Comparison of ENCODE assay signal across 1 cellular context in genomic region chr9:72540348-72540873, GRCh38.
TF ChIP-seq lines count a peak whose summit lies in the region.

No MANE protein-coding gene starts in this region.

TF ChIP-seq in K562, 482 proteins besides CTCF, POLR2A, EP300 and RAD21 (continued from another document and continues in another):
- TF ChIP-seq ATF2 (CRISPR knock-in tag; IDR thresholded peaks at IDR 0.05): no peak
- TF ChIP-seq SUPT5H (IDR thresholded peaks at IDR 0.05): no peak
- no peak for TF ChIP-seq ZZZ3 (IDR thresholded peaks at IDR 0.05)
- TF ChIP-seq PURB (CRISPR knock-in tag; IDR thresholded peaks at IDR 0.05; ENCODE audit: low read depth): no peak
- TF ChIP-seq, protein P1, sequence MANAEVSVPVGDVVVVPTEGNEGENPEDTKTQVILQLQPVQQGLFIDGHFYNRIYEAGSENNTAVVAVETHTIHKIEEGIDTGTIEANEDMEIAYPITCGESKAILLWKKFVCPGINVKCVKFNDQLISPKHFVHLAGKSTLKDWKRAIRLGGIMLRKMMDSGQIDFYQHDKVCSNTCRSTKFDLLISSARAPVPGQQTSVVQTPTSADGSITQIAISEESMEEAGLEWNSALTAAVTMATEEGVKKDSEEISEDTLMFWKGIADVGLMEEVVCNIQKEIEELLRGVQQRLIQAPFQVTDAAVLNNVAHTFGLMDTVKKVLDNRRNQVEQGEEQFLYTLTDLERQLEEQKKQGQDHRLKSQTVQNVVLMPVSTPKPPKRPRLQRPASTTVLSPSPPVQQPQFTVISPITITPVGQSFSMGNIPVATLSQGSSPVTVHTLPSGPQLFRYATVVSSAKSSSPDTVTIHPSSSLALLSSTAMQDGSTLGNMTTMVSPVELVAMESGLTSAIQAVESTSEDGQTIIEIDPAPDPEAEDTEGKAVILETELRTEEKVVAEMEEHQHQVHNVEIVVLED (CRISPR knock-in tag; IDR thresholded peaks at IDR 0.05): no peak
- TF ChIP-seq HMGN3 (IDR thresholded peaks at IDR 0.05; ENCODE audit: borderline replicate concordance, extremely low read depth, insufficient read length, low read depth, low read length): no peak
- TF ChIP-seq ZNF318 (IDR thresholded peaks at IDR 0.05; ENCODE audit: borderline replicate concordance in 1 of 2, low read depth in 1 of 2): 0 out of 4 replicates have a peak, but pooled peaks of 1 of the 2 experiments have one; percentile 30
- no peak for TF ChIP-seq NFATC3 (IDR thresholded peaks at IDR 0.05)
- no peak for TF ChIP-seq ZNF707 (CRISPR knock-in tag; conservative IDR thresholded peaks at IDR 0.05)
- no peak for TF ChIP-seq DMBX1 (CRISPR knock-in tag; IDR thresholded peaks at IDR 0.05; ENCODE audit: borderline replicate concordance)
- TF ChIP-seq NR2C1 (IDR thresholded peaks at IDR 0.05): no peak
- no peak for TF ChIP-seq NR2C1 (tag; IDR thresholded peaks at IDR 0.05)
- TF ChIP-seq IFI16 (CRISPR knock-in tag; IDR thresholded peaks at IDR 0.05): no peak
- TF ChIP-seq MEIS2 (IDR thresholded peaks at IDR 0.05; ENCODE audit: partially characterized antibody): peak; percentile 18
- no peak for TF ChIP-seq TBL1XR1 (IDR thresholded peaks at IDR 0.05; ENCODE audit: low read length in 2 of 2)
- peak; percentile 47; the same call in 1 of the 2 replicates for TF ChIP-seq PHF21A (IDR thresholded peaks at IDR 0.05; ENCODE audit: borderline replicate concordance, low read depth)
- no peak for TF ChIP-seq SIN3A (IDR thresholded peaks at IDR 0.05; ENCODE audit: borderline replicate concordance in 2 of 2, control insufficient read depth in 1 of 2, low read depth in 2 of 2, low read length in 2 of 2)
- no peak for TF ChIP-seq PBX2 (CRISPR knock-in tag; IDR thresholded peaks at IDR 0.05; ENCODE audit: low read depth)
- no peak; the same call in 1 of the 2 replicates for TF ChIP-seq PBX2 (tag; conservative IDR thresholded peaks at IDR 0.05; ENCODE audit: low read depth)
- no peak for TF ChIP-seq KDM5B (IDR thresholded peaks at IDR 0.05; ENCODE audit: insufficient replicate concordance, low read depth, low read length)
- TF ChIP-seq SP2 (IDR thresholded peaks at IDR 0.05; ENCODE audit: extremely low read depth, low read depth, low read length, poor library complexity, severe bottlenecking): no peak
- TF ChIP-seq BCLAF1 (IDR thresholded peaks at IDR 0.05; ENCODE audit: borderline replicate concordance in 1 of 2, control insufficient read depth in 1 of 2, low read depth in 2 of 2, low read length in 1 of 2): no peak
- no peak; a peak in 1 of 4 replicates for TF ChIP-seq MAZ (CRISPR knock-in tag; conservative IDR thresholded peaks at IDR 0.05 in 1 of 2, IDR thresholded peaks at IDR 0.05 in 1 of 2)
- no peak for TF ChIP-seq SMAD1 (IDR thresholded peaks at IDR 0.05; ENCODE audit: low read depth, low read length, partially characterized antibody)
- TF ChIP-seq POLR2B (IDR thresholded peaks at IDR 0.05; ENCODE audit: low read depth, partially characterized antibody): no peak
- no peak for TF ChIP-seq MED1 (CRISPR knock-in tag; IDR thresholded peaks at IDR 0.05; ENCODE audit: borderline replicate concordance)
- TF ChIP-seq, protein P2, sequence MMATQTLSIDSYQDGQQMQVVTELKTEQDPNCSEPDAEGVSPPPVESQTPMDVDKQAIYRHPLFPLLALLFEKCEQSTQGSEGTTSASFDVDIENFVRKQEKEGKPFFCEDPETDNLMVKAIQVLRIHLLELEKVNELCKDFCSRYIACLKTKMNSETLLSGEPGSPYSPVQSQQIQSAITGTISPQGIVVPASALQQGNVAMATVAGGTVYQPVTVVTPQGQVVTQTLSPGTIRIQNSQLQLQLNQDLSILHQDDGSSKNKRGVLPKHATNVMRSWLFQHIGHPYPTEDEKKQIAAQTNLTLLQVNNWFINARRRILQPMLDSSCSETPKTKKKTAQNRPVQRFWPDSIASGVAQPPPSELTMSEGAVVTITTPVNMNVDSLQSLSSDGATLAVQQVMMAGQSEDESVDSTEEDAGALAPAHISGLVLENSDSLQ (IDR thresholded peaks at IDR 0.05): no peak
- TF ChIP-seq, protein P3, sequence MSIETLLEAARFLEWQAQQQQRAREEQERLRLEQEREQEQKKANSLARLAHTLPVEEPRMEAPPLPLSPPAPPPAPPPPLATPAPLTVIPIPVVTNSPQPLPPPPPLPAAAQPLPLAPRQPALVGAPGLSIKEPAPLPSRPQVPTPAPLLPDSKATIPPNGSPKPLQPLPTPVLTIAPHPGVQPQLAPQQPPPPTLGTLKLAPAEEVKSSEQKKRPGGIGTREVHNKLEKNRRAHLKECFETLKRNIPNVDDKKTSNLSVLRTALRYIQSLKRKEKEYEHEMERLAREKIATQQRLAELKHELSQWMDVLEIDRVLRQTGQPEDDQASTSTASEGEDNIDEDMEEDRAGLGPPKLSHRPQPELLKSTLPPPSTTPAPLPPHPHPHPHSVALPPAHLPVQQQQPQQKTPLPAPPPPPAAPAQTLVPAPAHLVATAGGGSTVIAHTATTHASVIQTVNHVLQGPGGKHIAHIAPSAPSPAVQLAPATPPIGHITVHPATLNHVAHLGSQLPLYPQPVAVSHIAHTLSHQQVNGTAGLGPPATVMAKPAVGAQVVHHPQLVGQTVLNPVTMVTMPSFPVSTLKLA (conservative IDR thresholded peaks at IDR 0.05): peak; percentile 68 to 84; a peak in 3 of 4 replicates
- no peak for TF ChIP-seq RFX5 (IDR thresholded peaks at IDR 0.05; ENCODE audit: low read depth, low read length)
- TF ChIP-seq PHB2 (IDR thresholded peaks at IDR 0.05; ENCODE audit: low read depth): no peak
- TF ChIP-seq ZBTB7A (IDR thresholded peaks at IDR 0.05; ENCODE audit: borderline replicate concordance, control insufficient read depth, low read depth, low read length): no peak
- peak; percentile 57 for TF ChIP-seq ATF7 (IDR thresholded peaks at IDR 0.05)
- TF ChIP-seq ZNF589 (CRISPR knock-in tag; IDR thresholded peaks at IDR 0.05; ENCODE audit: low read depth): no peak
- no peak for TF ChIP-seq ZNF347 (CRISPR knock-in tag; IDR thresholded peaks at IDR 0.05; ENCODE audit: low read depth)
- no peak for TF ChIP-seq ZNF41 (CRISPR knock-in tag; conservative IDR thresholded peaks at IDR 0.05)
- TF ChIP-seq MXI1 (IDR thresholded peaks at IDR 0.05; ENCODE audit: low read depth, low read length): no peak
- TF ChIP-seq PCBP2 (IDR thresholded peaks at IDR 0.05; ENCODE audit: low read depth, low read length, poor library complexity, severe bottlenecking): no peak
- TF ChIP-seq VEZF1 (CRISPR knock-in tag; IDR thresholded peaks at IDR 0.05): no peak
- TF ChIP-seq GATAD2B (IDR thresholded peaks at IDR 0.05; ENCODE audit: borderline replicate concordance): no peak
- TF ChIP-seq SIX5 (IDR thresholded peaks at IDR 0.05; ENCODE audit: borderline replicate concordance in 1 of 2, insufficient read depth in 1 of 2, low read depth in 1 of 2, low read length in 2 of 2): no peak
